ENCODE assay signal across 24 cellular contexts in genomic region chr15:84766461-84767005, GRCh38. TPM values are rescaled to one million over a fixed set of nuclear protein-coding genes. Genes with fewer than 3 reads are reported as not detected.
DNase-seq lines count a peak whose midpoint lies in the region; ATAC-seq and TF ChIP-seq lines count a peak whose summit lies in the region.
"Had no signal": no experiment of that assay in that cellular context is flagged by ENCODE, and none has a peak within 500 bp of the region (broad histone marks: within the 10 kb centered on the region; RNA-seq: fewer than 3 reads in every experiment).

No MANE protein-coding gene starts in this region.

- H3K36me3 ChIP-seq in gastrocnemius medialis, result peaks cover 0 to 25% of the 10 kb centered on the region in 2 donors

- in situ Hi-C loops in gastrocnemius medialis (cut with MboI; ENCODE audit: low sequenced_read_pairs in 4 of 4), result no loop called here

- TF ChIP-seq POLR2A in gastrocnemius medialis (IDR thresholded peaks at IDR 0.05), result no peak

- DNase-seq in SIG-M5 treated with dmso at 0.1 percent for 504 hours (lab: John Stamatoyannopoulos, UW; ENCODE audit: unreplicated experiment) (peak; percentile 52), SIG-M5 (lab: John Stamatoyannopoulos, UW) (no peak), Kasumi-1 (lab: John Stamatoyannopoulos, UW) (peak; percentile 39 to 46), gastrocnemius medialis (no peak), DMS 273 (lab: John Stamatoyannopoulos, UW; ENCODE audit: unreplicated experiment) (no peak), NCI-H128 (lab: John Stamatoyannopoulos, UW; ENCODE audit: unreplicated experiment) (no peak)
- no peak for DNase-seq in activated CD8-positive, alpha-beta memory T cell treated with anti-CD3 and anti-CD28 coated beads, Interleukin-2, amount 50 U/mL, for 48 hours
- DNase-seq: 8988T; activated CD4-positive, alpha-beta T cell treated with anti-CD3 and anti-CD28 coated beads, Interleukin-2, amount 10 ng/mL, durations not matched to agents 7 days and 5 days; activated T-cell treated with anti-CD3 and anti-CD28 coated beads for 4 hours; DND-41; effector CD8-positive, alpha-beta T cell; kidney glomerular epithelial cell; NCI-H1694; NCI-H226; NK-92 treated with Interleukin-12 subunit alpha and Interleukin-12 subunit beta, amount 100 ng/mL, for 24 hours had no signal

- peaks cover 30 to 31% of the 10 kb centered on the region in 2 donors for H3K4me1 ChIP-seq in gastrocnemius medialis

- H3K9me3 Mint-ChIP-seq in activated T-helper 17 cell treated with anti-CD3 and anti-CD28 coated beads, Interleukin-2, amount 50 U/mL, for 72 hours, result no peaks in the 10 kb centered on the region
- H3K9me3 Mint-ChIP-seq: activated CD4-positive, alpha-beta T cell treated with anti-CD3 and anti-CD28 coated beads, Interleukin-2, amount 10 ng/mL, durations not matched to agents 7 days and 5 days; IgD-negative memory B cell had no signal

- intact Hi-C loops in gastrocnemius medialis (cut with DNase I; ENCODE audit: low total_unique reads), result no loop called here

- H3K9me3 ChIP-seq in gastrocnemius medialis, result no peaks in the 10 kb centered on the region
- H3K9me3 ChIP-seq: tibial nerve had no signal

- no peak for ATAC-seq in activated T-helper 17 cell treated with anti-CD3 and anti-CD28 coated beads, Interleukin-2, amount 50 U/mL, for 72 hours (replicated peaks)
- no peak for ATAC-seq in gastrocnemius medialis
- ATAC-seq: Right ventricle myocardium inferior had no signal

- no peaks in the 10 kb centered on the region for H3K27me3 Mint-ChIP-seq in activated T-helper 17 cell treated with anti-CD3 and anti-CD28 coated beads, Interleukin-2, amount 50 U/mL, for 72 hours
- H3K27me3 Mint-ChIP-seq: activated CD4-positive, alpha-beta T cell treated with anti-CD3 and anti-CD28 coated beads, Interleukin-2, amount 10 ng/mL, durations not matched to agents 7 days and 5 days; activated naive CD8-positive, alpha-beta T cell; IgD-negative memory B cell had no signal

- H3K4me3 Mint-ChIP-seq in activated T-helper 17 cell treated with anti-CD3 and anti-CD28 coated beads, Interleukin-2, amount 50 U/mL, for 72 hours, result no peak overlapping the region
- H3K4me3 Mint-ChIP-seq: activated CD4-positive, alpha-beta T cell treated with anti-CD3 and anti-CD28 coated beads, Interleukin-2, amount 10 ng/mL, durations not matched to agents 7 days and 5 days; activated naive CD8-positive, alpha-beta T cell; IgD-negative memory B cell had no signal

- H3K27me3 ChIP-seq in gastrocnemius medialis, result no peaks in the 10 kb centered on the region
- H3K27me3 ChIP-seq: hepatocyte, tibial nerve had no signal

- H3K4me3 ChIP-seq in gastrocnemius medialis, result no peak overlapping the region
- H3K4me3 ChIP-seq: hepatocyte, skin epidermis, tibial nerve had no signal

- H3K27ac Mint-ChIP-seq in activated T-helper 17 cell treated with anti-CD3 and anti-CD28 coated beads, Interleukin-2, amount 50 U/mL, for 72 hours, result peak overlapping the region; percentile 81
- H3K27ac Mint-ChIP-seq: activated CD4-positive, alpha-beta T cell treated with anti-CD3 and anti-CD28 coated beads, Interleukin-2, amount 10 ng/mL, durations not matched to agents 7 days and 5 days; activated naive CD8-positive, alpha-beta T cell had no signal

- H3K4me1 Mint-ChIP-seq in activated T-helper 17 cell treated with anti-CD3 and anti-CD28 coated beads, Interleukin-2, amount 50 U/mL, for 72 hours, result peaks cover 26% of the 10 kb centered on the region

- TF ChIP-seq CTCF in gastrocnemius medialis (IDR thresholded peaks at IDR 0.05 in 4 of 5, conservative IDR thresholded peaks at IDR 0.05 in 1 of 5), result no peak

- H3K36me3 Mint-ChIP-seq in activated T-helper 17 cell treated with anti-CD3 and anti-CD28 coated beads, Interleukin-2, amount 50 U/mL, for 72 hours (ENCODE audit: low read depth), result peaks cover 72% of the 10 kb centered on the region

- peak overlapping the region in 3 of 4 donors; percentile 12 to 56 (median 18) for H3K27ac ChIP-seq in gastrocnemius medialis
- H3K27ac ChIP-seq: C4-2B, skin epidermis, tibial nerve had no signal

RNA-seq across cellular contexts. Expression of gene ZNF592, which starts 18.1 kb away (rescaled TPM):
- total RNA-seq in activated T-helper 17 cell treated with anti-CD3 and anti-CD28 coated beads, Interleukin-2, amount 50 U/mL, for 72 hours, result 10 to 100 TPM; 23.8 to 36.8 TPM
- total RNA-seq in gastrocnemius medialis, result 10 to 100 TPM; 30.0 to 49.2 (median 33.8) TPM

RNA-seq across cellular contexts. Expression of gene SEC11A, which starts 50.6 kb away (rescaled TPM):
- 100 to 1,000 TPM; 111 to 116 TPM for total RNA-seq in activated T-helper 17 cell treated with anti-CD3 and anti-CD28 coated beads, Interleukin-2, amount 50 U/mL, for 72 hours
- 100 to 1,000 TPM in 3 of 4 donors, 10 to 100 TPM in 1; 90.2 to 127 (median 118) TPM for total RNA-seq in gastrocnemius medialis

RNA-seq across cellular contexts. Expression of gene ALPK3, which starts 50.6 kb away (rescaled TPM):
- 1 to 10 TPM in 1 of 2 donors, under 1 TPM in 1; 0.29 to 1.1 TPM for total RNA-seq in activated T-helper 17 cell treated with anti-CD3 and anti-CD28 coated beads, Interleukin-2, amount 50 U/mL, for 72 hours
- 100 to 1,000 TPM; 131 to 406 (median 305) TPM for total RNA-seq in gastrocnemius medialis

Comparison
In these comparisons a context has a peak if more than half of its experiments do, and no peak if none do; other contexts are left out.
1. DNase-seq: peak in SIG-M5 treated with dmso at 0.1 percent for 504 hours (single experiment) and Kasumi-1 (2 of 2); none in SIG-M5 (single experiment), gastrocnemius medialis (0 of 2), DMS 273 (single experiment), activated CD8-positive, alpha-beta memory T cell treated with anti-CD3 and anti-CD28 coated beads, Interleukin-2, amount 50 U/mL, for 48 hours (single experiment) and NCI-H128 (single experiment).
2. RNA of gene ALPK3, which starts 50.6 kb away (total RNA-seq): 131 to 406 TPM in gastrocnemius medialis; 0.29 to 1.1 TPM in activated T-helper 17 cell treated with anti-CD3 and anti-CD28 coated beads, Interleukin-2, amount 50 U/mL, for 72 hours; every median in the first group is over 10 times any median in the second.